Comparison of ENCODE assay signal across 8 cellular contexts in the genomic region with DNA sequence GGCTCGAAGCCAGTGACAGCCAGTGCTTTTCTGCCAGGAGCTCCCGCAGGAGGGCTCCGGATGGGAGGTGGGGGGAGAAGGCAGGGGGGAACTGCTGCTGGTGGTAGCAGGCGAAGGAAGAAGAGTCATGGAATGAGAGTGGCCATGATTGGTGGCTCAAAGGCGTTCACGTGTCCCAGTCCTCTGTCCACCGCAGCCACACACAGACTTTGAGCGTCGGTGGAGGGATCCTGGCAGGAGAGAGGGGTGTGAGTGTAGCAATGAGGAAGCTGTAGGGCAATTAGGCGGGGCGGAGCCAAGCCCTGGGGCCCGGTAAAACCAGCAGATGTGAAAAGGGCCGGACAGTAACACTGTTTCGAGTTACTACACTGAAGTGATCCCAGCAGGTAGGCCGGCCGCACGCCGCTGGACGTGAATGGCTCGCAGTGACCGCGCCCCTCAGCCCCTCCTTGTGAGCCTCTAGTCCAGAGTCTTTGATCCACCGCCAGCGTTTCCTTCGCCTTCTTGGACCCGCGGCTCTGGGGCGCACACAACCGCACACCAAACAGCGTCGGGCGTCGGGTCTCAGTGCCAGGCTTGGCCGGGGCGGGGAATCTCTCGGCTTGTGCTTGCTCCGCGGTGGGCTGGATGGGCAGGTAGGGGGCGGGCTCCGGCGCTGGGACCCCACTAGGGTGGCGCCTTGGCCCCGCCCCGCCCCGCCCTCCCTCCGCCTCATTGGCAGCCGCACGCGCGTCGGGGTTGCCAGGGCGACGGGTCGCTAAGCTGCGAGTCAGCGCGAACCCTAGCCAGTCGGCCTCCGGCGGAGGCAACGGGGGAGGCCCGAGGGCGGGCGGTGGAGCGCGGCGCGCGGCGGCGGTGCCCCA. TPM values are rescaled to one million over a fixed set of nuclear protein-coding genes. Genes with fewer than 3 reads are reported as not detected.
DNase-seq lines count a peak whose midpoint lies in the region; ATAC-seq and TF ChIP-seq lines count a peak whose summit lies in the region.

A gene (plus strand): TSS at position 788 of the 863 bp plus-strand sequence. CDS start 250 bp downstream, outside the sequence.

- H3K27ac ChIP-seq in angular gyrus (ENCODE audit: low read depth, low read length) (peak within 1 kb of the TSS; percentile 76), lower lobe of right lung (no peak within 1 kb of the TSS)

- ATAC-seq in Right ventricle myocardium inferior (no peak), Right ventricle myocardium superior (ENCODE audit: poor library complexity) (no peak), lower lobe of right lung (peak; percentile 38 to 42), HG02884 (IDR thresholded peaks at IDR 0.05; ENCODE audit: unreplicated experiment) (no peak)

- intact Hi-C loops in Right ventricle myocardium inferior (cut with DNase I) (no loop called here), Right ventricle myocardium superior (cut with DNase I) (no loop called here), lower lobe of right lung (cut with DNase I) (no loop called here)

- peaks cover 11% of the 10 kb centered on the region for H3K4me1 ChIP-seq in lower lobe of right lung

- no peaks in the 10 kb centered on the region for H3K36me3 Mint-ChIP-seq in HFFc6 (ENCODE audit: low read depth)

- no peak for TF ChIP-seq CTCF in lower lobe of right lung (IDR thresholded peaks at IDR 0.05)
- TF ChIP-seq CTCF in HFFc6 (IDR thresholded peaks at IDR 0.05), result no peak

- DNase-seq in Right ventricle myocardium inferior (ENCODE audit: missing footprints) (peak; percentile 62), Right ventricle myocardium superior (no peak), NCI-H748 treated with DMSO at 0.1 percent for 48 hours (lab: John Stamatoyannopoulos, UW) (peak; percentile 85), lower lobe of right lung (peak; percentile 71), HFFc6 (no peak)
- DNase-seq in stimulated activated CD8-positive, alpha-beta memory T cell treated with anti-CD3 and anti-CD28 coated beads, Interleukin-7, amount 100 ng/mL, for 24 hours (ENCODE audit: low read depth), result peak; percentile 10

- peaks cover 10% of the 10 kb centered on the region for H3K4me1 Mint-ChIP-seq in HFFc6 (ENCODE audit: low read depth)

- no peaks in the 10 kb centered on the region for H3K36me3 ChIP-seq in lower lobe of right lung

- H3K27me3 ChIP-seq in lower lobe of right lung (ENCODE audit: low read depth), result peaks cover 68% of the 10 kb centered on the region

- H3K4me3 ChIP-seq in lower lobe of right lung, result peak within 1 kb of the TSS; percentile 42

- no peaks in the 10 kb centered on the region for H3K9me3 Mint-ChIP-seq in HFFc6

- no peak within 1 kb of the TSS for H3K27ac Mint-ChIP-seq in HFFc6

- no peak within 1 kb of the TSS for H3K4me3 Mint-ChIP-seq in HFFc6

- no peaks in the 10 kb centered on the region for H3K9me3 ChIP-seq in lower lobe of right lung

- H3K27me3 Mint-ChIP-seq in HFFc6 (ENCODE audit: insufficient read depth), result peaks cover 52% of the 10 kb centered on the region

RNA-seq across cellular contexts. Expression of the gene that starts here (rescaled TPM):
- total RNA-seq in Right ventricle myocardium inferior (0.60 TPM), Right ventricle myocardium superior (0.46 TPM), lower lobe of right lung (6.4 TPM)
- not detected for total RNA-seq in HFFc6 (2021; fragmentation: NEBNext Ultra II Directional; extraction: Animal tissue kit (Norgen Biotek cat#: 25700))

Comparison
In these comparisons a context has a peak if more than half of its experiments do, and no peak if none do; other contexts are left out.
1. Peak in DNase-seq in Right ventricle myocardium inferior; RNA of the gene not detected or under 1 TPM.
2. ATAC-seq: peak in lower lobe of right lung (2 of 2); none in Right ventricle myocardium inferior (single experiment), Right ventricle myocardium superior (single experiment) and HG02884 (single experiment).
3. DNase-seq: peak in NCI-H748 treated with DMSO at 0.1 percent for 48 hours (single experiment), lower lobe of right lung (single experiment) and stimulated activated CD8-positive, alpha-beta memory T cell treated with anti-CD3 and anti-CD28 coated beads, Interleukin-7, amount 100 ng/mL, for 24 hours (single experiment); none in Right ventricle myocardium superior (single experiment) and HFFc6 (single experiment).